ENCODE assay signal across 1 cellular context in the genomic region with DNA sequence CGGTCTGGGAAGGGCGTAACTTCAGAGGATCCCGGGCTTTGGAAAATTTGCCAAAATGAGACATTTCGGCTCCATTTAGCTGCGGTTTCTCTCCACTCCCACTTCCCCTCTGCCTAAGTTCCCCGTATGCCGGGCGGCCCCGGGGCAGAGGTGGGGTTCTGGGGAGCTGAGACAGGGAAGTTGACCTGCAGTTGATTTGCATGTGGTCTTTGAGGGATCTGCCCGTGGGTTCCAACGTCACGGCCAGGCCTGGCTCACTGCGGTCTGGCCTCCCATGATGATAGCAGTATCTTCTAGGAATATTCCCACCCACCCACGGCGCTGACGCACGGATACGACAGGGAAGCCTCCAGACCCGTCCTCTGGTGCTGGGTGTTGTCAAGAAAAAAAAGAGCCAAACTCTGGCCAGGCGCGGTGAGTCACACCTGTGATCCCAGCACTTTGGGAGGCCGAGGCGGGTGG.
TF ChIP-seq lines count a peak whose summit lies in the region.

No MANE protein-coding gene starts in this region.

TF ChIP-seq in GM12878, 131 proteins besides CTCF, POLR2A, EP300 and RAD21 (continued from another document):
- TF ChIP-seq NRF1 (conservative IDR thresholded peaks at IDR 0.05; ENCODE audit: low read depth, low read length) (no peak), BMI1 (IDR thresholded peaks at IDR 0.05; ENCODE audit: borderline replicate concordance) (no peak), EZH2 (IDR thresholded peaks at IDR 0.05; ENCODE audit: borderline replicate concordance, control insufficient read depth, low read depth, low read length) (0 out of 2 replicates have a peak, but pooled peaks have one; percentile 55), MYB (IDR thresholded peaks at IDR 0.05; ENCODE audit: borderline replicate concordance, low read depth, low read length) (no peak), KAT2A (conservative IDR thresholded peaks at IDR 0.05; ENCODE audit: control insufficient read depth, low read depth, low read length) (no peak), GABPA (IDR thresholded peaks at IDR 0.05; ENCODE audit: low read depth) (no peak), CREB1 (IDR thresholded peaks at IDR 0.05; ENCODE audit: low read depth) (peak; percentile 86)
- TF ChIP-seq, protein P1, sequence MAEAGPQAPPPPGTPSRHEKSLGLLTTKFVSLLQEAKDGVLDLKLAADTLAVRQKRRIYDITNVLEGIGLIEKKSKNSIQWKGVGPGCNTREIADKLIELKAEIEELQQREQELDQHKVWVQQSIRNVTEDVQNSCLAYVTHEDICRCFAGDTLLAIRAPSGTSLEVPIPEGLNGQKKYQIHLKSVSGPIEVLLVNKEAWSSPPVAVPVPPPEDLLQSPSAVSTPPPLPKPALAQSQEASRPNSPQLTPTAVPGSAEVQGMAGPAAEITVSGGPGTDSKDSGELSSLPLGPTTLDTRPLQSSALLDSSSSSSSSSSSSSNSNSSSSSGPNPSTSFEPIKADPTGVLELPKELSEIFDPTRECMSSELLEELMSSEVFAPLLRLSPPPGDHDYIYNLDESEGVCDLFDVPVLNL (IDR thresholded peaks at IDR 0.05; ENCODE audit: low read depth, low read length), result no peak
- TF ChIP-seq, protein P2, sequence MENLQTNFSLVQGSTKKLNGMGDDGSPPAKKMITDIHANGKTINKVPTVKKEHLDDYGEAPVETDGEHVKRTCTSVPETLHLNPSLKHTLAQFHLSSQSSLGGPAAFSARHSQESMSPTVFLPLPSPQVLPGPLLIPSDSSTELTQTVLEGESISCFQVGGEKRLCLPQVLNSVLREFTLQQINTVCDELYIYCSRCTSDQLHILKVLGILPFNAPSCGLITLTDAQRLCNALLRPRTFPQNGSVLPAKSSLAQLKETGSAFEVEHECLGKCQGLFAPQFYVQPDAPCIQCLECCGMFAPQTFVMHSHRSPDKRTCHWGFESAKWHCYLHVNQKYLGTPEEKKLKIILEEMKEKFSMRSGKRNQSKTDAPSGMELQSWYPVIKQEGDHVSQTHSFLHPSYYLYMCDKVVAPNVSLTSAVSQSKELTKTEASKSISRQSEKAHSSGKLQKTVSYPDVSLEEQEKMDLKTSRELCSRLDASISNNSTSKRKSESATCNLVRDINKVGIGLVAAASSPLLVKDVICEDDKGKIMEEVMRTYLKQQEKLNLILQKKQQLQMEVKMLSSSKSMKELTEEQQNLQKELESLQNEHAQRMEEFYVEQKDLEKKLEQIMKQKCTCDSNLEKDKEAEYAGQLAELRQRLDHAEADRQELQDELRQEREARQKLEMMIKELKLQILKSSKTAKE (IDR thresholded peaks at IDR 0.05; ENCODE audit: low read depth, poor library complexity, severe bottlenecking), result no peak
- TF ChIP-seq, protein P3, sequence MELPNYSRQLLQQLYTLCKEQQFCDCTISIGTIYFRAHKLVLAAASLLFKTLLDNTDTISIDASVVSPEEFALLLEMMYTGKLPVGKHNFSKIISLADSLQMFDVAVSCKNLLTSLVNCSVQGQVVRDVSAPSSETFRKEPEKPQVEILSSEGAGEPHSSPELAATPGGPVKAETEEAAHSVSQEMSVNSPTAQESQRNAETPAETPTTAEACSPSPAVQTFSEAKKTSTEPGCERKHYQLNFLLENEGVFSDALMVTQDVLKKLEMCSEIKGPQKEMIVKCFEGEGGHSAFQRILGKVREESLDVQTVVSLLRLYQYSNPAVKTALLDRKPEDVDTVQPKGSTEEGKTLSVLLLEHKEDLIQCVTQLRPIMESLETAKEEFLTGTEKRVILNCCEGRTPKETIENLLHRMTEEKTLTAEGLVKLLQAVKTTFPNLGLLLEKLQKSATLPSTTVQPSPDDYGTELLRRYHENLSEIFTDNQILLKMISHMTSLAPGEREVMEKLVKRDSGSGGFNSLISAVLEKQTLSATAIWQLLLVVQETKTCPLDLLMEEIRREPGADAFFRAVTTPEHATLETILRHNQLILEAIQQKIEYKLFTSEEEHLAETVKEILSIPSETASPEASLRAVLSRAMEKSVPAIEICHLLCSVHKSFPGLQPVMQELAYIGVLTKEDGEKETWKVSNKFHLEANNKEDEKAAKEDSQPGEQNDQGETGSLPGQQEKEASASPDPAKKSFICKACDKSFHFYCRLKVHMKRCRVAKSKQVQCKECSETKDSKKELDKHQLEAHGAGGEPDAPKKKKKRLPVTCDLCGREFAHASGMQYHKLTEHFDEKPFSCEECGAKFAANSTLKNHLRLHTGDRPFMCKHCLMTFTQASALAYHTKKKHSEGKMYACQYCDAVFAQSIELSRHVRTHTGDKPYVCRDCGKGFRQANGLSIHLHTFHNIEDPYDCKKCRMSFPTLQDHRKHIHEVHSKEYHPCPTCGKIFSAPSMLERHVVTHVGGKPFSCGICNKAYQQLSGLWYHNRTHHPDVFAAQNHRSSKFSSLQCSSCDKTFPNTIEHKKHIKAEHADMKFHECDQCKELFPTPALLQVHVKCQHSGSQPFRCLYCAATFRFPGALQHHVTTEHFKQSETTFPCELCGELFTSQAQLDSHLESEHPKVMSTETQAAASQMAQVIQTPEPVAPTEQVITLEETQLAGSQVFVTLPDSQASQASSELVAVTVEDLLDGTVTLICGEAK (IDR thresholded peaks at IDR 0.05; ENCODE audit: borderline replicate concordance), result no peak
- TF ChIP-seq, protein P4, sequence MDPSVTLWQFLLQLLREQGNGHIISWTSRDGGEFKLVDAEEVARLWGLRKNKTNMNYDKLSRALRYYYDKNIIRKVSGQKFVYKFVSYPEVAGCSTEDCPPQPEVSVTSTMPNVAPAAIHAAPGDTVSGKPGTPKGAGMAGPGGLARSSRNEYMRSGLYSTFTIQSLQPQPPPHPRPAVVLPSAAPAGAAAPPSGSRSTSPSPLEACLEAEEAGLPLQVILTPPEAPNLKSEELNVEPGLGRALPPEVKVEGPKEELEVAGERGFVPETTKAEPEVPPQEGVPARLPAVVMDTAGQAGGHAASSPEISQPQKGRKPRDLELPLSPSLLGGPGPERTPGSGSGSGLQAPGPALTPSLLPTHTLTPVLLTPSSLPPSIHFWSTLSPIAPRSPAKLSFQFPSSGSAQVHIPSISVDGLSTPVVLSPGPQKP (IDR thresholded peaks at IDR 0.05; ENCODE audit: low read depth, low read length), result no peak
